In the genomic region with DNA sequence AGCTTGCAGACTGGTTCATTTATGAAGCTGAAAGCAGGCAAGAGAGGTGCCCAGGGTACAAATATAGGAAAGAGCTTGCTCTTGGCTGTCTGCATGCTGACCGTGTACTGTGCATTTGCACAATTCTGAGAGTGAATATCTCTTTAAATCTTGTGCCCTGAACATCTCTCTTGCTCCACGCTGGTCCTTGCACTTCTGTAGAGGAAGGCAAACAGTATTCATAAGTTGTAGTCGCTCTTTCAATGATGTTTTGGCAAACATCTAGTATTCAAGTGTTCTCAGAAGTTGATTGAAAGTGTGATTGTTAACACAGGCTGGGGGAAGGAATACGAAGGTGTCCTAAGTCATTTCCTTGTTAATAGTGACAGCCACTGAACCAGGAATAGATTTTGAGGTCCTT, we compare ENCODE assay signal across 23 cellular contexts.
"Had no signal": no experiment of that assay in that cellular context is flagged by ENCODE, and none has a peak within 500 bp of the region (broad histone marks: within the 10 kb centered on the region; RNA-seq: fewer than 3 reads in every experiment).

No MANE protein-coding gene starts in this region.

- H3K27ac ChIP-seq: adrenal gland, ascending aorta, body of pancreas, RWPE1 had no signal

- H3K9me3 ChIP-seq: adrenal gland, ascending aorta, body of pancreas had no signal

- H3K27me3 ChIP-seq: adrenal gland, ascending aorta, body of pancreas had no signal

- H3K4me1 ChIP-seq: adrenal gland, ascending aorta, body of pancreas had no signal

- H3K4me3 ChIP-seq: adrenal gland, ascending aorta, body of pancreas had no signal

- DNase-seq: activated CD4-positive, alpha-beta T cell treated with anti-CD3 and anti-CD28 coated beads for 4 hours; activated CD8-positive, alpha-beta memory T cell treated with anti-CD3 and anti-CD28 coated beads, Interleukin-2, amount 50 U/mL, for 4 hours; activated CD8-positive, alpha-beta T cell treated with anti-CD3 and anti-CD28 coated beads for 36 hours; activated naive CD4-positive, alpha-beta T cell treated with anti-CD3 and anti-CD28 coated beads, Interleukin-2, amount 50 U/mL, for 16 hours; activated naive CD8-positive, alpha-beta T cell treated with anti-CD3 and anti-CD28 coated beads, Interleukin-2, amount 10 ng/mL, durations not matched to agents 7 days and 5 days; activated T-cell treated with anti-CD3 and anti-CD28 coated beads, Interleukin-2, amount 50 U/mL, for 72 hours; adrenal gland; body of pancreas; Kasumi-1; KBM-7; NCI-H1105 treated with DMSO at 0.1 percent for 48 hours; NCI-H1436 treated with DMSO at 0.1 percent for 48 hours; NCI-H187; NCI-H2081; NCI-H510A treated with DMSO at 0.1 percent for 48 hours; NCI-H69; NK-92 treated with Interleukin-12 subunit alpha and Interleukin-12 subunit beta, amount 100 ng/mL, for 24 hours; OCI-M1; SHP77 treated with DMSO at 0.1 percent for 48 hours had no signal

- H3K36me3 ChIP-seq: adrenal gland, ascending aorta had no signal

- ATAC-seq: activated CD4-positive, CD25-positive, alpha-beta regulatory T cell treated with anti-CD3 and anti-CD28 coated beads, Interleukin-2, amount 50 U/mL, for 24 hours; activated CD8-positive, alpha-beta T cell treated with anti-CD3 and anti-CD28 coated beads for 36 hours; activated T-cell treated with anti-CD3 and anti-CD28 coated beads, Interleukin-2, amount 50 U/mL, for 72 hours; body of pancreas; Panc1 had no signal
